ENCODE assay signal across 1 cellular context in the genomic region with DNA sequence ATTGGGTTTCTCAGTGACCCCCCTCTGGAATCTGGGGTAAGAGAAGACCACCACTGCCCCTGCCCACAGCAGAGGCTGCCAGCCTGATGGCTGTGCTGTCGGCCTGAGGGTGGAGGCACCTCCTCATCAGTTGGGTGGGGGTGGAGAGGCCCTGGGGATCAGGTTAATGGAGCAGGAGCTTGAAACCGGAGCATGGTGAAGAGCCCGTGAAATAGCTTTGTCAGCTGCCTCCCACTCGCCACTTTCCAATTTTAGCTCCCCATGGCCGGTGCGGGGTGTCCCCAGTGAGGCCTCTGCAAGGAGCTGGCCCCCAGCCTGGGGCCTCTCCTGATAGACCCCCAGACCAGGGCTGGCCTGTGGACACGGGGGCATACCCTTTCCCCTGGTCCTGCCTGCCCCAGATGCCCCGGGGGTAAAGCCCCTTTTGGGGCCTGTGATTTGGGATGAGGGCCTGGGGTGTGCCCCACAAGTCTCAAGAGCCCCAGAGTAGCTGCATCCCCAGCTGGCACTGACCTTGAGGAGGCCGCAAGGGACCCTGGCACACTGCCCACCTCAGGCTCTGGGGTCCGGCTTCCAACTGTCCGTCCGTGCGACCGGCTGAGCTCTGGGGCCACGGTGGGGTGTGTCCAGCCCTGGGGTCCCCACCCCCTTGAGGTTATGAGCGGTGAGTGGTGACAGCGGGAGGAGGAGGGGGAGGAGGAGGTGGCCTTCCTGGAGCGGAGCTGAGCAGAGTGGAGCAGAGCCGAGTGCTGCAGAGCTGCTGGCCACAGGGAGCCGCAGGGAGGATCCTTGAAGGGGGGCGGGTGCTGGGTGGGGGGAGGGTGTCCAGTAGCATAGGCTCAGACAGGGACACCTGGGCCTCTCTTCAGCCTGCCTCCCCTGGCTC.
TF ChIP-seq lines count a peak whose summit lies in the region.

A gene with protein sequence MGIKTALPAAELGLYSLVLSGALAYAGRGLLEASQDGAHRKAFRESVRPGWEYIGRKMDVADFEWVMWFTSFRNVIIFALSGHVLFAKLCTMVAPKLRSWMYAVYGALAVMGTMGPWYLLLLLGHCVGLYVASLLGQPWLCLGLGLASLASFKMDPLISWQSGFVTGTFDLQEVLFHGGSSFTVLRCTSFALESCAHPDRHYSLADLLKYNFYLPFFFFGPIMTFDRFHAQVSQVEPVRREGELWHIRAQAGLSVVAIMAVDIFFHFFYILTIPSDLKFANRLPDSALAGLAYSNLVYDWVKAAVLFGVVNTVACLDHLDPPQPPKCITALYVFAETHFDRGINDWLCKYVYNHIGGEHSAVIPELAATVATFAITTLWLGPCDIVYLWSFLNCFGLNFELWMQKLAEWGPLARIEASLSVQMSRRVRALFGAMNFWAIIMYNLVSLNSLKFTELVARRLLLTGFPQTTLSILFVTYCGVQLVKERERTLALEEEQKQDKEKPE (minus strand): TSS at position 733 of the 886 bp plus-strand sequence. CDS start 1,972 bp downstream, outside the sequence.

TF ChIP-seq in H1, 55 proteins besides CTCF, POLR2A, EP300 and RAD21:
- TF ChIP-seq TCF12 (IDR thresholded peaks at IDR 0.05; ENCODE audit: low read depth, low read length) (no peak), TAF1 (IDR thresholded peaks at IDR 0.05; ENCODE audit: low read depth, low read length) (no peak), RBBP5 (IDR thresholded peaks at IDR 0.05; ENCODE audit: borderline replicate concordance, low read depth, low read length) (no peak), HDAC2 (IDR thresholded peaks at IDR 0.05; ENCODE audit: borderline replicate concordance in 1 of 2, low read depth in 2 of 2, low read length in 2 of 2) (no peak), POLR2AphosphoS5 (IDR thresholded peaks at IDR 0.05; ENCODE audit: low read depth, low read length) (no peak), SP2 (IDR thresholded peaks at IDR 0.05; ENCODE audit: low read length) (no peak), ASH2L (IDR thresholded peaks at IDR 0.05; ENCODE audit: low read length) (no peak), POU5F1 (IDR thresholded peaks at IDR 0.05; ENCODE audit: low read depth, low read length) (no peak), E2F6 (IDR thresholded peaks at IDR 0.05) (no peak), CBX8 (IDR thresholded peaks at IDR 0.05; ENCODE audit: borderline replicate concordance, low read depth, low read length) (no peak), EGR1 (IDR thresholded peaks at IDR 0.05; ENCODE audit: borderline replicate concordance, low read depth, low read length) (no peak), SP4 (IDR thresholded peaks at IDR 0.05; ENCODE audit: low read length) (no peak)
- TF ChIP-seq, protein P1, sequence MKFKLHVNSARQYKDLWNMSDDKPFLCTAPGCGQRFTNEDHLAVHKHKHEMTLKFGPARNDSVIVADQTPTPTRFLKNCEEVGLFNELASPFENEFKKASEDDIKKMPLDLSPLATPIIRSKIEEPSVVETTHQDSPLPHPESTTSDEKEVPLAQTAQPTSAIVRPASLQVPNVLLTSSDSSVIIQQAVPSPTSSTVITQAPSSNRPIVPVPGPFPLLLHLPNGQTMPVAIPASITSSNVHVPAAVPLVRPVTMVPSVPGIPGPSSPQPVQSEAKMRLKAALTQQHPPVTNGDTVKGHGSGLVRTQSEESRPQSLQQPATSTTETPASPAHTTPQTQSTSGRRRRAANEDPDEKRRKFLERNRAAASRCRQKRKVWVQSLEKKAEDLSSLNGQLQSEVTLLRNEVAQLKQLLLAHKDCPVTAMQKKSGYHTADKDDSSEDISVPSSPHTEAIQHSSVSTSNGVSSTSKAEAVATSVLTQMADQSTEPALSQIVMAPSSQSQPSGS (IDR thresholded peaks at IDR 0.05; ENCODE audit: low read length), result no peak
